In genomic region chr6:71403422-71404134, GRCh38 we compare ENCODE assay signal across 10 cellular contexts.
A peak's percentile ranks its signal among the peaks of the same experiment; 100 is the strongest.
DNase-seq lines count a peak whose midpoint lies in the region; ATAC-seq, FAIRE-seq and TF ChIP-seq lines count a peak whose summit lies in the region.
"Had no signal": no experiment of that assay in that cellular context is flagged by ENCODE, and none has a peak within 500 bp of the region (broad histone marks: within the 10 kb centered on the region; RNA-seq: fewer than 3 reads in every experiment).

No MANE protein-coding gene starts in this region.

- H3K9me3 Mint-ChIP-seq in progenitor cell of endocrine pancreas (ENCODE audit: low read depth), result no peaks in the 10 kb centered on the region

- H3K4me1 ChIP-seq in HCT116 (ENCODE audit: control insufficient read depth in 1 of 2, insufficient read depth in 2 of 2, low read length in 2 of 2), result peaks cover 0 to 28% of the 10 kb centered on the region in 2 experiments; a peak in 2 of 4 replicates
- no peaks in the 10 kb centered on the region for H3K4me1 ChIP-seq in small intestine (ENCODE audit: control insufficient read depth in 2 of 2, insufficient read depth in 1 of 2, low read depth in 1 of 2, low read length in 1 of 2)

- RAD21 ChIA-PET in HCT116 (lab: Charles Lee; ENCODE audit: low non-redundant PET in 1 of 2, low total read pairs in 2 of 2, uncharacterized antibody in 2 of 2, unreplicated experiment in 2 of 2), result no interaction called here

- H3K79me2 ChIP-seq in HCT116 (ENCODE audit: insufficient read depth, low read length), result no peaks in the 10 kb centered on the region

- no peaks in the 10 kb centered on the region for H3K9me2 ChIP-seq in HCT116 (ENCODE audit: insufficient read depth)

- H3K36me3 ChIP-seq in HCT116 (ENCODE audit: control insufficient read depth in 1 of 2, insufficient read depth in 2 of 2, low read length in 2 of 2) (no peaks in the 10 kb centered on the region), small intestine (ENCODE audit: control insufficient read depth in 2 of 2, insufficient read depth in 2 of 2, low read length in 2 of 2) (no peaks in the 10 kb centered on the region)

- H3K27ac ChIP-seq in HCT116 (ENCODE audit: low read depth, low read length), result no peak overlapping the region
- no peak overlapping the region for H3K27ac ChIP-seq in small intestine (ENCODE audit: low read depth in 1 of 2, low read length in 1 of 2)

- 47 to 63% (median 54%) methylated on average over 9 of the region's 9 CpGs for WGBS in small intestine, 3 donors

- CTCF ChIA-PET in HCT116 (lab: Charles Lee), result no interaction called here

- H3K4me3 Mint-ChIP-seq in progenitor cell of endocrine pancreas (ENCODE audit: low read depth), result peak overlapping the region; percentile 35

- H2AFZ ChIP-seq in HCT116 (ENCODE audit: low read depth, low read length, poor library complexity, severe bottlenecking), result no peak overlapping the region

- H3K4me2 ChIP-seq in HCT116 (ENCODE audit: low read length), result peak overlapping the region; percentile 43

- no peak for FAIRE-seq in small intestine (lab: Jason Lieb, UNC)

- no peak for DNase-seq in HCT116 (ENCODE audit: low read depth, low spot score)
- no peak for DNase-seq in fibroblast of villous mesenchyme (ENCODE audit: low read depth)
- no peak for DNase-seq in progenitor cell of endocrine pancreas (ENCODE audit: low spot score, unreplicated experiment)
- DNase-seq in NCI-H128 (lab: John Stamatoyannopoulos, UW; ENCODE audit: unreplicated experiment), result no peak
- no peak for DNase-seq in middle frontal gyrus (ENCODE audit: extremely low spot score, low spot score)
- DNase-seq in small intestine, result no peak
- DNase-seq: activated CD4-positive, alpha-beta T cell treated with anti-CD3 and anti-CD28 coated beads, Interleukin-2, amount 50 U/mL, for 1 hour; MM.1S had no signal

- TF ChIP-seq POLR2A in HCT116 (IDR thresholded peaks at IDR 0.05; ENCODE audit: borderline replicate concordance, extremely low read depth, insufficient read depth, insufficient read length), result no peak

- no peaks in the 10 kb centered on the region; the same call in 1 of the 2 replicates for H4K20me1 ChIP-seq in HCT116 (ENCODE audit: insufficient read depth)

- peaks cover 3% of the 10 kb centered on the region for H3K36me3 Mint-ChIP-seq in progenitor cell of endocrine pancreas (ENCODE audit: insufficient read depth)

- H3K9me3 ChIP-seq in HCT116 (ENCODE audit: control insufficient read depth in 1 of 2, insufficient read depth in 1 of 2, low read depth in 1 of 2, low read length in 2 of 2) (no peaks in the 10 kb centered on the region), small intestine (ENCODE audit: control insufficient read depth, low read depth) (no peaks in the 10 kb centered on the region)

- TF ChIP-seq RAD21 in HCT116 (IDR thresholded peaks at IDR 0.05; ENCODE audit: low read depth), result no peak

- POLR2A ChIA-PET in HCT116 (lab: Charles Lee), result no interaction called here

- H3K4me1 Mint-ChIP-seq in progenitor cell of endocrine pancreas (ENCODE audit: low read depth), result peaks cover 32% of the 10 kb centered on the region

- peak overlapping the region; percentile 9; the same call in 1 of the 2 replicates for H3K9ac ChIP-seq in HCT116 (ENCODE audit: low read length)

- H3K27me3 Mint-ChIP-seq in progenitor cell of endocrine pancreas, result no peaks in the 10 kb centered on the region

- TF ChIP-seq CTCF in HCT116 (IDR thresholded peaks at IDR 0.05 in 2 of 3, conservative IDR thresholded peaks at IDR 0.05 in 1 of 3; ENCODE audit: borderline replicate concordance in 1 of 3, insufficient read depth in 1 of 3, low read depth in 2 of 3, low read length in 2 of 3) (no peak), fibroblast of villous mesenchyme (IDR thresholded peaks at IDR 0.05; ENCODE audit: insufficient read depth, low read depth, low read length) (no peak), progenitor cell of endocrine pancreas (IDR thresholded peaks at IDR 0.05; ENCODE audit: unreplicated experiment) (no peak)

- H3K4me3 ChIP-seq in HCT116 (replicated peaks in 1 of 2; ENCODE audit: low read depth in 1 of 2, low read length in 2 of 2) (peak overlapping the region in 1 of 2 experiments; percentile 5; a peak in 1 of 4 replicates), fibroblast of villous mesenchyme (ENCODE audit: low read depth, low read length) (peak overlapping the region; percentile 1), small intestine (ENCODE audit: low read depth in 1 of 2, low read length in 2 of 2) (no peak overlapping the region)

- peaks cover 9% of the 10 kb centered on the region; the same call in 1 of the 2 replicates for H3K27me3 ChIP-seq in HCT116 (ENCODE audit: insufficient read depth, low read length)
- H3K27me3 ChIP-seq in small intestine (ENCODE audit: control insufficient read depth in 2 of 2, insufficient read depth in 2 of 2, low read length in 2 of 2), result no peaks in the 10 kb centered on the region

- BruUV-seq in HCT116 (replicated peaks; lab: Mats Ljungman, UMichigan), result no TSS peak

- H3K27ac Mint-ChIP-seq in progenitor cell of endocrine pancreas, result peak overlapping the region; percentile 98

- intact Hi-C loops in HCT116 (cut with micrococcal nuclease), result no loop called here

- ATAC-seq in HCT116 (no peak), SK-N-SH treated with all-trans-retinoic acid at 6 μM for 48 hours (peak; percentile 37), HG03521 (IDR thresholded peaks at IDR 0.05; ENCODE audit: unreplicated experiment) (no peak)

TF ChIP-seq in HCT116, 20 proteins besides CTCF, POLR2A, EP300 and RAD21 (continues in another document):
- TF ChIP-seq EGR1 (IDR thresholded peaks at IDR 0.05; ENCODE audit: low read depth) (no peak), SRF (IDR thresholded peaks at IDR 0.05; ENCODE audit: low read depth) (no peak), ATF3 (IDR thresholded peaks at IDR 0.05) (no peak), ELF1 (IDR thresholded peaks at IDR 0.05; ENCODE audit: borderline replicate concordance, low read depth) (no peak), REST (IDR thresholded peaks at IDR 0.05; ENCODE audit: low read depth) (no peak)

TF ChIP-seq in SK-N-SH treated with all-trans-retinoic acid at 6 μM for 48 hours, 23 proteins besides CTCF, POLR2A, EP300 and RAD21:
- TF ChIP-seq CSRNP3 (CRISPR knock-in tag; IDR thresholded peaks at IDR 0.05), result no peak
- TF ChIP-seq CSDC2 (CRISPR knock-in tag; IDR thresholded peaks at IDR 0.05), result no peak
